15 cellular contexts compared by ENCODE assay signal in genomic region chr6:167664678-167665445, GRCh38.
DNase-seq lines count a peak whose midpoint lies in the region; ATAC-seq and TF ChIP-seq lines count a peak whose summit lies in the region.
"Had no signal": no experiment of that assay in that cellular context is flagged by ENCODE, and none has a peak within 500 bp of the region (broad histone marks: within the 10 kb centered on the region; RNA-seq: fewer than 3 reads in every experiment).

No MANE protein-coding gene starts in this region.

- H3K27me3 ChIP-seq in dorsolateral prefrontal cortex (peaks cover 0 to 7% (median 0%) of the 10 kb centered on the region in 45 donors), colonic mucosa (no peaks in the 10 kb centered on the region)

- H3K4me3 Mint-ChIP-seq in nephron = peak overlapping the region in 1 of 3 experiments; percentile 24
- H3K4me3 Mint-ChIP-seq: CD4-positive, alpha-beta T cell had no signal

- no peaks in the 10 kb centered on the region for H3K9me3 ChIP-seq in colonic mucosa

- intact Hi-C loops in dorsolateral prefrontal cortex (cut with DNase I) (loop anchor here in 1 of 2 donors (5.0 kb wide), 1 partner anchor 168 kb away; no protein-coding TSS in a partner anchor), colonic mucosa (cut with DNase I) (no loop called here)

- H3K4me3 ChIP-seq in dorsolateral prefrontal cortex (no peak overlapping the region), colonic mucosa (no peak overlapping the region)
- H3K4me3 ChIP-seq: K562 had no signal

- no peaks in the 10 kb centered on the region for H3K9me3 Mint-ChIP-seq in nephron
- H3K9me3 Mint-ChIP-seq: CD4-positive, alpha-beta T cell had no signal

- no peaks in the 10 kb centered on the region for H3K36me3 Mint-ChIP-seq in nephron (ENCODE audit: low read depth)

- H3K4me1 ChIP-seq in colonic mucosa = no peaks in the 10 kb centered on the region

- H3K9ac ChIP-seq in colonic mucosa (ENCODE audit: low read depth in 2 of 2, low read length in 2 of 2) = no peak overlapping the region

- no peaks in the 10 kb centered on the region for H3K36me3 ChIP-seq in colonic mucosa

- H3K4me1 Mint-ChIP-seq in nephron = peaks cover 63% of the 10 kb centered on the region

- ATAC-seq in HG02870 (IDR thresholded peaks at IDR 0.05; ENCODE audit: unreplicated experiment) = no peak
- ATAC-seq: K562 had no signal

- TF ChIP-seq CTCF in dorsolateral prefrontal cortex (IDR thresholded peaks at IDR 0.05 in 54 of 56, conservative IDR thresholded peaks at IDR 0.05 in 2 of 56; ENCODE audit: low read depth in 1 of 56, partially characterized antibody in 56 of 56) (no peak), nephron (IDR thresholded peaks at IDR 0.05; ENCODE audit: unreplicated experiment in 3 of 3) (no peak), colonic mucosa (IDR thresholded peaks at IDR 0.05) (no peak)

- H3K27ac ChIP-seq in dorsolateral prefrontal cortex = peak overlapping the region in 51 of 59 donors; percentile 0 to 88 (median 63)
- peak overlapping the region; percentile 41 for H3K27ac ChIP-seq in substantia nigra (ENCODE audit: low read depth, low read length, poor library complexity, severe bottlenecking)
- no peak overlapping the region for H3K27ac ChIP-seq in colonic mucosa

- H3K27ac Mint-ChIP-seq in nephron = peak overlapping the region; percentile 70 to 87 (median 81)
- H3K27ac Mint-ChIP-seq: CD4-positive, alpha-beta T cell had no signal

- H3K27me3 Mint-ChIP-seq in nephron (ENCODE audit: low read depth) = peaks cover 9% of the 10 kb centered on the region

- DNase-seq in NCI-H748 (lab: John Stamatoyannopoulos, UW; ENCODE audit: unreplicated experiment) = peak; percentile 68
- DNase-seq in NCI-H748 treated with DMSO at 0.1 percent for 48 hours (lab: John Stamatoyannopoulos, UW) = no peak
- peak in 1 of 10 donors; percentile 33 for DNase-seq in dorsolateral prefrontal cortex
- DNase-seq in substantia nigra (lab: John Stamatoyannopoulos, UW) = peak in 11 of 49 donors; percentile 12 to 49 (median 26)
- DNase-seq in colonic mucosa = no peak
- no peak for DNase-seq in stimulated activated CD4-positive, alpha-beta T cell treated with anti-CD3 and anti-CD28 coated beads, Interleukin-15, amount 100 ng/mL, for 24 hours
- DNase-seq: CD4-positive, alpha-beta T cell; DMS79; NCI-H1436 treated with DMSO at 0.1 percent for 48 hours; NCI-H2081 treated with DMSO at 0.1 percent for 48 hours; NCI-H82; SHP77 treated with DMSO at 0.1 percent for 48 hours had no signal
